ENCODE assay signal across 1 cellular context in genomic region chr6:42911171-42912021, GRCh38.
TF ChIP-seq lines count a peak whose summit lies in the region.

No MANE protein-coding gene starts in this region.

TF ChIP-seq in HepG2, 621 proteins besides CTCF, POLR2A, EP300 and RAD21 (continues in another document):
- no peak for TF ChIP-seq NCOR1 (IDR thresholded peaks at IDR 0.05; ENCODE audit: borderline replicate concordance, low read length)
- TF ChIP-seq IRF1 (CRISPR knock-in tag; IDR thresholded peaks at IDR 0.05; ENCODE audit: low read depth), result no peak
- peak; percentile 55 for TF ChIP-seq IKZF4 (CRISPR knock-in tag; IDR thresholded peaks at IDR 0.05; ENCODE audit: borderline replicate concordance, low read depth, not compliant biosample characterization)
- TF ChIP-seq SPEN (CRISPR knock-in tag; IDR thresholded peaks at IDR 0.05; ENCODE audit: low read depth), result no peak
- TF ChIP-seq ZBTB7B (CRISPR knock-in tag; IDR thresholded peaks at IDR 0.05), result peak; percentile 37; the same call in 1 of the 2 replicates
- 0 out of 2 replicates have a peak, but pooled peaks have one; percentile 29 for TF ChIP-seq ZGPAT (CRISPR knock-in tag; IDR thresholded peaks at IDR 0.05)
- TF ChIP-seq ZNF136 (CRISPR knock-in tag; IDR thresholded peaks at IDR 0.05; ENCODE audit: low read depth), result no peak
- TF ChIP-seq MXD3 (CRISPR knock-in tag; IDR thresholded peaks at IDR 0.05), result 0 out of 2 replicates have a peak, but pooled peaks have one; percentile 41
- TF ChIP-seq ISL2 (CRISPR knock-in tag; IDR thresholded peaks at IDR 0.05), result 0 out of 2 replicates have a peak, but pooled peaks have one; percentile 27
- peak; percentile 6; the same call in 1 of the 2 replicates for TF ChIP-seq RXRB (CRISPR knock-in tag; IDR thresholded peaks at IDR 0.05; ENCODE audit: borderline replicate concordance)
- no peak for TF ChIP-seq PLSCR1 (CRISPR knock-in tag; IDR thresholded peaks at IDR 0.05; ENCODE audit: borderline replicate concordance)
- TF ChIP-seq ELK4 (CRISPR knock-in tag; IDR thresholded peaks at IDR 0.05; ENCODE audit: borderline replicate concordance), result no peak
- TF ChIP-seq SMAD1 (CRISPR knock-in tag; IDR thresholded peaks at IDR 0.05; ENCODE audit: borderline replicate concordance, low read depth), result peak; percentile 71; the same call in 1 of the 2 replicates
- no peak for TF ChIP-seq HNRNPLL (IDR thresholded peaks at IDR 0.05; ENCODE audit: low read depth, low read length, poor library complexity, severe bottlenecking)
- peak; percentile 36; the same call in 1 of the 2 replicates for TF ChIP-seq ZSCAN21 (CRISPR knock-in tag; IDR thresholded peaks at IDR 0.05; ENCODE audit: borderline replicate concordance)
- TF ChIP-seq ZSCAN25 (CRISPR knock-in tag; IDR thresholded peaks at IDR 0.05), result peak; percentile 52
- peak; percentile 60; the same call in 1 of the 2 replicates for TF ChIP-seq ZNF709 (CRISPR knock-in tag; IDR thresholded peaks at IDR 0.05)
- TF ChIP-seq LBX2 (CRISPR knock-in tag; IDR thresholded peaks at IDR 0.05; ENCODE audit: borderline replicate concordance), result 0 out of 2 replicates have a peak, but pooled peaks have one; percentile 59
- peak; percentile 59; the same call in 1 of the 2 replicates for TF ChIP-seq ZNF547 (CRISPR knock-in tag; IDR thresholded peaks at IDR 0.05)
- no peak for TF ChIP-seq TBP (CRISPR knock-in tag; IDR thresholded peaks at IDR 0.05)
- peak; percentile 21 for TF ChIP-seq ZFX (CRISPR knock-in tag; IDR thresholded peaks at IDR 0.05; ENCODE audit: low read depth)
- 0 out of 2 replicates have a peak, but pooled peaks have one; percentile 19 for TF ChIP-seq KLF15 (CRISPR knock-in tag; IDR thresholded peaks at IDR 0.05; ENCODE audit: borderline replicate concordance)
- TF ChIP-seq ZNF784 (CRISPR knock-in tag; IDR thresholded peaks at IDR 0.05; ENCODE audit: borderline replicate concordance), result peak; percentile 67; the same call in 1 of the 2 replicates
- TF ChIP-seq ZFP36L1 (CRISPR knock-in tag; IDR thresholded peaks at IDR 0.05), result 0 out of 2 replicates have a peak, but pooled peaks have one; percentile 23
- no peak for TF ChIP-seq GPN1 (CRISPR knock-in tag; IDR thresholded peaks at IDR 0.05; ENCODE audit: borderline replicate concordance)
- TF ChIP-seq SIN3A (IDR thresholded peaks at IDR 0.05; ENCODE audit: borderline replicate concordance, low read depth, low read length), result no peak
- peak; percentile 54 to 70; a peak in 2 of 4 replicates for TF ChIP-seq HMGXB4 (CRISPR knock-in tag; IDR thresholded peaks at IDR 0.05; ENCODE audit: borderline replicate concordance in 1 of 2, low read depth in 1 of 2)
- no peak for TF ChIP-seq PBX2 (CRISPR knock-in tag; IDR thresholded peaks at IDR 0.05)
- TF ChIP-seq SAP130 (CRISPR knock-in tag; IDR thresholded peaks at IDR 0.05; ENCODE audit: low read depth), result peak; percentile 38; the same call in 1 of the 2 replicates
- peak; percentile 16; the same call in 1 of the 2 replicates for TF ChIP-seq GATAD2A (CRISPR knock-in tag; IDR thresholded peaks at IDR 0.05)
- TF ChIP-seq POGZ (CRISPR knock-in tag; IDR thresholded peaks at IDR 0.05), result 0 out of 2 replicates have a peak, but pooled peaks have one; percentile 11
- TF ChIP-seq KDM2A (CRISPR knock-in tag; IDR thresholded peaks at IDR 0.05; ENCODE audit: borderline replicate concordance, low read depth), result peak; percentile 45; the same call in 1 of the 2 replicates
- TF ChIP-seq HNF1B (CRISPR knock-in tag; IDR thresholded peaks at IDR 0.05), result peak; percentile 34; the same call in 1 of the 2 replicates
- TF ChIP-seq PATZ1 (CRISPR knock-in tag; IDR thresholded peaks at IDR 0.05), result peak; percentile 82
- peak; percentile 68 for TF ChIP-seq ZNF687 (CRISPR knock-in tag; IDR thresholded peaks at IDR 0.05)
- peak; percentile 21; the same call in 1 of the 2 replicates for TF ChIP-seq ZFY (CRISPR knock-in tag; IDR thresholded peaks at IDR 0.05)
- TF ChIP-seq ERF (CRISPR knock-in tag; IDR thresholded peaks at IDR 0.05), result 0 out of 2 replicates have a peak, but pooled peaks have one; percentile 9
- TF ChIP-seq JARID2 (CRISPR knock-in tag; IDR thresholded peaks at IDR 0.05; ENCODE audit: insufficient replicate concordance), result no peak
- TF ChIP-seq GABPB1 (CRISPR knock-in tag; IDR thresholded peaks at IDR 0.05), result peak; percentile 70; the same call in 1 of the 2 replicates
- 0 out of 2 replicates have a peak, but pooled peaks have one; percentile 33 for TF ChIP-seq TAF1 (CRISPR knock-in tag; IDR thresholded peaks at IDR 0.05)
- 0 out of 2 replicates have a peak, but pooled peaks have one; percentile 38 for TF ChIP-seq KMT2A (CRISPR knock-in tag; IDR thresholded peaks at IDR 0.05)
